Comparison of ENCODE assay signal across 8 cellular contexts in the genomic region with DNA sequence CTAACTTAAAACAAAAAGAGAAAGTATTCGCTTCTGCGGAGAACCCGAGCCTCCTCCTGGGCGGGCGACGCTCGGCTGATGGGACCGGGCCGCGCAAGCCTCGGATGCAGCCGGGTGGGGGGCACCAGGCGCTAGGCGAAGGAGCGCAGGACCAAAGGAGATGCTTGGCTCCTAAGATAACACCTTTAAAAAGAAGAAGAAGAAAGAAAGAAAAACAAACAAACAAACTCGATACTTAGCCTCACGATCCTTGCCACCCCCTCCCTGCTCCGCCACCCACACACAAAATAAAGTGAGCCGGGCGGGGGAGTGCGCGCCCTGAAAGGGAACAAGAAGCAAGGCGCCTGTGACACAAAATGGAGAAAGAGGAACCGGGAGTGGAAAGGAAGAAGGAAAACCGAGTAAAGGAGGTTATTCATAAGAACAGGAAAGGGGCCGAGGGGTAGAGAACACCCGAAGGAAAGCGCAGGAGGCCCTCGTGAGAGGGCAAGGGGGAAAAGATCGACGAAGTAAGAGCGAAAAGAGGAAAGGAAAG. TPM values are rescaled to one million over a fixed set of nuclear protein-coding genes. Genes with fewer than 3 reads are reported as not detected.
A peak's percentile ranks its signal among the peaks of the same experiment; 100 is the strongest.
DNase-seq lines count a peak whose midpoint lies in the region; ATAC-seq and TF ChIP-seq lines count a peak whose summit lies in the region.

No MANE protein-coding gene starts in this region.

- peaks cover 7 to 20% of the 10 kb centered on the region in 2 donors for H3K27me3 Mint-ChIP-seq in CD8-positive, alpha-beta memory T cell

- intact Hi-C loops in gastrocnemius medialis (cut with DNase I; ENCODE audit: low total_unique reads) = loop anchor here (1.0 to 10.0 kb wide), 5 partner anchors 23 to 250 kb away; a partner anchor contains a TSS

- peak overlapping the region; percentile 90 to 99 (median 95) for H3K4me3 Mint-ChIP-seq in CD8-positive, alpha-beta memory T cell

- no peaks in the 10 kb centered on the region for H3K9me3 Mint-ChIP-seq in CD8-positive, alpha-beta memory T cell

- CTCF ChIA-PET in CD8-positive, alpha-beta memory T cell (lab: Charles Lee) = interaction anchor here (1.6 kb wide), 1 partner anchor 185 kb away, joined by 8 read pairs; no protein-coding TSS in a partner anchor

- peak; percentile 25 to 77 (median 65) for DNase-seq in CD8-positive, alpha-beta memory T cell
- DNase-seq in HUDEP-2 (lab: John Stamatoyannopoulos, UW; ENCODE audit: unreplicated experiment in 76 of 76) = peak in 65 of 76 experiments; percentile 5 to 73 (median 52)
- peak; percentile 21 to 83 (median 54) for DNase-seq in T-helper 2 cell
- DNase-seq in astrocyte of the spinal cord (ENCODE audit: low read depth, low spot score) = peak; percentile 66
- DNase-seq in gastrocnemius medialis = peak; percentile 16 to 35
- no peak for DNase-seq in GM19238 (ENCODE audit: insufficient read length, low spot score)

- no peaks in the 10 kb centered on the region for H3K36me3 ChIP-seq in CD8-positive, alpha-beta memory T cell (ENCODE audit: insufficient read depth, low read length)
- H3K36me3 ChIP-seq in iPS-15b (ENCODE audit: control insufficient read depth, insufficient read depth, low read length) (no peaks in the 10 kb centered on the region), gastrocnemius medialis (no peaks in the 10 kb centered on the region)

- peak overlapping the region; percentile 93 to 100 (median 98) for H3K27ac Mint-ChIP-seq in CD8-positive, alpha-beta memory T cell

- peak overlapping the region; percentile 82 for H3K27ac ChIP-seq in CD8-positive, alpha-beta memory T cell (ENCODE audit: low read depth, low read length)
- peak overlapping the region; percentile 84 to 87 (median 86) for H3K27ac ChIP-seq in gastrocnemius medialis

- TF ChIP-seq CTCF in astrocyte of the spinal cord (IDR thresholded peaks at IDR 0.05; ENCODE audit: low read depth, low read length) (peak; percentile 3), gastrocnemius medialis (IDR thresholded peaks at IDR 0.05 in 4 of 5, conservative IDR thresholded peaks at IDR 0.05 in 1 of 5) (no peak)

- H3K4me1 Mint-ChIP-seq in CD8-positive, alpha-beta memory T cell = peaks cover 24 to 60% (median 33%) of the 10 kb centered on the region in 3 donors

- peak overlapping the region; percentile 66 for H3K4me3 ChIP-seq in CD8-positive, alpha-beta memory T cell (ENCODE audit: low read length)
- H3K4me3 ChIP-seq in astrocyte of the spinal cord (ENCODE audit: low read depth, low read length) (peak overlapping the region; percentile 58), iPS-15b (ENCODE audit: low read depth, low read length) (peak overlapping the region; percentile 71), gastrocnemius medialis (peak overlapping the region; percentile 72 to 84 (median 80))

- no peak for TF ChIP-seq POLR2A in gastrocnemius medialis (IDR thresholded peaks at IDR 0.05)

- in situ Hi-C loops in astrocyte of the spinal cord (cut with HindIII; ENCODE audit: low sequenced_read_pairs) (no loop called here), gastrocnemius medialis (cut with MboI; ENCODE audit: low sequenced_read_pairs in 4 of 4) (loop anchor here in 2 of 4 donors (5.0 to 10.0 kb wide), 2 partner anchors 63 to 65 kb away; a partner anchor contains a TSS)

- ATAC-seq in GM21360 (IDR thresholded peaks at IDR 0.05; ENCODE audit: unreplicated experiment) = peak; percentile 47
- ATAC-seq in gastrocnemius medialis = peak; percentile 68 to 74

- H3K4me1 ChIP-seq in CD8-positive, alpha-beta memory T cell (ENCODE audit: insufficient read depth, low read length) = peaks cover 7% of the 10 kb centered on the region
- no peaks in the 10 kb centered on the region for H3K4me1 ChIP-seq in iPS-15b (ENCODE audit: control insufficient read depth, insufficient read depth, low read length)
- H3K4me1 ChIP-seq in gastrocnemius medialis = peaks cover 7 to 9% of the 10 kb centered on the region in 2 donors

- H3K27me3 ChIP-seq in CD8-positive, alpha-beta memory T cell (ENCODE audit: insufficient read depth, low read length, poor library complexity, severe bottlenecking) = no peaks in the 10 kb centered on the region
- H3K27me3 ChIP-seq in iPS-15b (ENCODE audit: control insufficient read depth, insufficient read depth, low read length) (peaks cover 97% of the 10 kb centered on the region), gastrocnemius medialis (peaks cover 0 to under 1% (median 0%) of the 10 kb centered on the region in 3 donors)

- peak overlapping the region; percentile 68 for H3K9ac ChIP-seq in iPS-15b (ENCODE audit: low read depth, low read length)

- peaks cover 0 to 13% (median 0%) of the 10 kb centered on the region in 3 donors for H3K36me3 Mint-ChIP-seq in CD8-positive, alpha-beta memory T cell

- POLR2A ChIA-PET in CD8-positive, alpha-beta memory T cell (lab: Charles Lee) = interaction anchor here (1.2 to 1.6 kb wide), 2 partner anchors 80 to 185 kb away, joined by 4 to 5 read pairs; no protein-coding TSS in a partner anchor

- H3K9me3 ChIP-seq in CD8-positive, alpha-beta memory T cell (ENCODE audit: low read length) = no peaks in the 10 kb centered on the region
- no peaks in the 10 kb centered on the region for H3K9me3 ChIP-seq in iPS-15b (ENCODE audit: control insufficient read depth, insufficient read depth, low read length)
- no peaks in the 10 kb centered on the region for H3K9me3 ChIP-seq in gastrocnemius medialis

RNA-seq across cellular contexts. Expression of a gene that starts 34.0 kb away (rescaled TPM):
- total RNA-seq in CD8-positive, alpha-beta memory T cell = not detected
- polyA plus RNA-seq in CD8-positive, alpha-beta memory T cell = not detected
- total RNA-seq in gastrocnemius medialis = not detected
